In the genomic region with DNA sequence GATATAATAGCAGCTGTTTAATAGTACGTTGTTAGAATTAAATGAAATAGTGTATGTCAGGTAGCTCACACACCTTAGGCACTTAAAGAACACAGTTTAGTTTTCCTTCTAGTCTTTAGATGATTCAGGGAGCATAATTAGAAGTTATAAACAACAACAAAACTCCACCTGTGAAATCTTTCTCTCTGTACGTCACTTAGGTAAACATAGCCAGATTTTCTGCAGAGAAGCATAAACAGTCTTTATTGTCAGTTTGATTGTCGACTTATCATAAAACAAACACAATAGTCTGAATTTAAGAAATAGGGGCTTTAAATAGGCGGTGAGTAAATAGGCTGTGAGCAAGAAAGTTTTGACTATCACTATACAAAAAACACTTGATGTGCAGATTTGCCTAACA, we compare ENCODE assay signal across 27 cellular contexts.
"Had no signal": no experiment of that assay in that cellular context is flagged by ENCODE, and none has a peak within 500 bp of the region (broad histone marks: within the 10 kb centered on the region; RNA-seq: fewer than 3 reads in every experiment).

No MANE protein-coding gene starts in this region.

- DNase-seq: naive thymus-derived CD8-positive, alpha-beta T cell; nephron progenitor cell; nucleus accumbens; pancreas; psoas muscle; right cardiac atrium; right lobe of liver; sigmoid colon; small intestine; stimulated activated CD4-positive, alpha-beta T cell treated with anti-CD3 and anti-CD28 coated beads, Interleukin-15, amount 100 ng/mL, for 24 hours; stimulated activated CD4-positive, alpha-beta T cell treated with anti-CD3 and anti-CD28 coated beads, Interleukin-2, amount 100 ng/mL, for 24 hours; stimulated activated CD4-positive, alpha-beta T cell treated with anti-CD3 and anti-CD28 coated beads, Interleukin-2, amount 100 ng/mL, for 48 hours; stimulated activated CD4-positive, alpha-beta T cell treated with anti-CD3 and anti-CD28 coated beads, Interleukin-4, amount 100 ng/mL, for 24 hours; stimulated activated naive B cell treated with anti-CD40 and anti-IgM and Interleukin-4, amounts not matched to agents 10 μg/mL and 1 μg/mL and 100 μg/mL, for 72 hours; stimulated activated naive CD4-positive, alpha-beta T cell treated with Interleukin-2 at 50 U/mL for 16 hours; stomach; thyroid gland; trophoblast cell; upper lobe of left lung had no signal

- H3K4me1 Mint-ChIP-seq: naive thymus-derived CD8-positive, alpha-beta T cell; stimulated activated effector memory CD8-positive, alpha-beta T cell treated with anti-CD3 and anti-CD28 coated beads, Interleukin-12 subunit alpha, Interleukin-12 subunit beta, amount 100 ng/mL, for 72 hours; stimulated activated naive B cell treated with anti-CD40 and anti-IgM and Interleukin-4, amounts not matched to agents 10 μg/mL and 1 μg/mL and 100 μg/mL, for 72 hours had no signal

- H3K9me3 Mint-ChIP-seq: nephron progenitor cell; stimulated activated naive CD8-positive, alpha-beta T cell treated with anti-CD3 and anti-CD28 coated beads, Interleukin-15, Interleukin-2, amounts not matched to agents 100 ng/mL and 50 ng/mL, for 24 hours had no signal

- H3K36me3 ChIP-seq: neutrophil, pancreas, right lobe of liver, sigmoid colon, stomach, thoracic aorta, thyroid gland, tibial nerve, upper lobe of left lung, vagina had no signal

- H3K4me3 Mint-ChIP-seq: naive thymus-derived CD8-positive, alpha-beta T cell; natural killer cell treated with Interleukin-12 subunit alpha and Interleukin-12 subunit beta and Interleukin-15 and Interleukin-18, amount 100 ng/mL, for 72 hours; nephron progenitor cell; neural crest cell; stimulated activated effector memory CD8-positive, alpha-beta T cell treated with anti-CD3 and anti-CD28 coated beads, Interleukin-12 subunit alpha, Interleukin-12 subunit beta, amount 100 ng/mL, for 72 hours; stimulated activated naive B cell treated with anti-CD40 and anti-IgM and Interleukin-4, amounts not matched to agents 10 μg/mL and 1 μg/mL and 100 μg/mL, for 72 hours; stimulated activated naive CD8-positive, alpha-beta T cell treated with anti-CD3 and anti-CD28 coated beads, Interleukin-15, Interleukin-2, amounts not matched to agents 100 ng/mL and 50 ng/mL, for 24 hours had no signal

- H3K27ac ChIP-seq: neutrophil, pancreas, psoas muscle, right lobe of liver, sigmoid colon, stomach, thoracic aorta, thyroid gland, tibial nerve, upper lobe of left lung, vagina had no signal

- H3K27me3 ChIP-seq: pancreas, right lobe of liver, sigmoid colon, stomach, thyroid gland, tibial nerve, upper lobe of left lung, vagina had no signal

- H3K27ac Mint-ChIP-seq: naive thymus-derived CD8-positive, alpha-beta T cell; natural killer cell treated with Interleukin-12 subunit alpha and Interleukin-12 subunit beta and Interleukin-15 and Interleukin-18, amount 100 ng/mL, for 72 hours; nephron progenitor cell; stimulated activated effector memory CD8-positive, alpha-beta T cell treated with anti-CD3 and anti-CD28 coated beads, Interleukin-12 subunit alpha, Interleukin-12 subunit beta, amount 100 ng/mL, for 72 hours; stimulated activated naive B cell treated with anti-CD40 and anti-IgM and Interleukin-4, amounts not matched to agents 10 μg/mL and 1 μg/mL and 100 μg/mL, for 72 hours; stimulated activated naive CD8-positive, alpha-beta T cell treated with anti-CD3 and anti-CD28 coated beads, Interleukin-15, Interleukin-2, amounts not matched to agents 100 ng/mL and 50 ng/mL, for 24 hours had no signal

- H3K9me3 ChIP-seq: neutrophil, pancreas, psoas muscle, right lobe of liver, sigmoid colon, stomach, thoracic aorta, thyroid gland, tibial nerve, upper lobe of left lung, vagina had no signal

- H3K36me3 Mint-ChIP-seq: naive thymus-derived CD8-positive, alpha-beta T cell; natural killer cell treated with Interleukin-12 subunit alpha and Interleukin-12 subunit beta and Interleukin-15 and Interleukin-18, amount 100 ng/mL, for 72 hours; stimulated activated effector memory CD8-positive, alpha-beta T cell treated with anti-CD3 and anti-CD28 coated beads, Interleukin-12 subunit alpha, Interleukin-12 subunit beta, amount 100 ng/mL, for 72 hours; stimulated activated naive B cell treated with anti-CD40 and anti-IgM and Interleukin-4, amounts not matched to agents 10 μg/mL and 1 μg/mL and 100 μg/mL, for 72 hours had no signal

- H3K4me3 ChIP-seq: pancreas, psoas muscle, right lobe of liver, sigmoid colon, stomach, thoracic aorta, thyroid gland, tibial nerve, upper lobe of left lung, vagina had no signal

- H3K4me1 ChIP-seq: pancreas, psoas muscle, right lobe of liver, sigmoid colon, stomach, thyroid gland, tibial nerve, upper lobe of left lung, vagina had no signal
